Comparison of ENCODE assay signal across 8 cellular contexts in genomic region chr1:86502125-86502646, GRCh38. TPM values are rescaled to one million over a fixed set of nuclear protein-coding genes. Genes with fewer than 3 reads are reported as not detected.
DNase-seq lines count a peak whose midpoint lies in the region; ATAC-seq and TF ChIP-seq lines count a peak whose summit lies in the region.
"Not testable (repeated sequence)": the region's sequence is repeated elsewhere in the genome, so short reads cannot be mapped to it uniquely, and the experiment has no call there.

No MANE protein-coding gene starts in this region.

- H3K9ac ChIP-seq in HUES64 (ENCODE audit: low read depth, low read length) (peak overlapping the region; percentile 75), mucosa of rectum (ENCODE audit: low read depth in 1 of 2, low read length in 2 of 2) (peak overlapping the region in 1 of 2 donors; percentile 23)
- not testable (repeated sequence) for H3K9ac ChIP-seq in fibroblast of lung (ENCODE audit: insufficient read depth, low read length)

- TF ChIP-seq CTCF in fibroblast of lung (conservative IDR thresholded peaks at IDR 0.05 in 1 of 2, IDR thresholded peaks at IDR 0.05 in 1 of 2; ENCODE audit: low read depth in 1 of 2, low read length in 2 of 2) = peak in 1 of 2 donors; percentile 20
- TF ChIP-seq CTCF in stomach (IDR thresholded peaks at IDR 0.05) = peak in 3 of 7 experiments; percentile 15 to 45 (median 34)

- TF ChIP-seq EP300 in stomach (IDR thresholded peaks at IDR 0.05) = not testable (repeated sequence)

- intact Hi-C loops in stomach (cut with DNase I; ENCODE audit: low total_unique reads) = loop anchor here (10.0 kb wide), 1 partner anchor 127 kb away; no protein-coding TSS in a partner anchor

- not testable (repeated sequence) for H4K20me1 ChIP-seq in fibroblast of lung (ENCODE audit: control insufficient read depth, extremely low read depth, insufficient read depth, low read length)

- not testable (repeated sequence) for H3K27me3 ChIP-seq in HUES64 (ENCODE audit: insufficient read depth, low read length); fibroblast of lung (ENCODE audit: control insufficient read depth, insufficient read depth, low read length); mucosa of rectum (ENCODE audit: control insufficient read depth in 2 of 2, insufficient read depth in 2 of 2, low read length in 2 of 2); stomach

- in situ Hi-C loops in G401 (cut with HindIII; ENCODE audit: low sequenced_read_pairs); SK-MEL-5 (cut with HindIII; ENCODE audit: low pct_unique_long_range_greater_than_20kb, low sequenced_read_pairs): not testable (repeated sequence)

- not testable (repeated sequence) for H3K36me3 ChIP-seq in HUES64 (ENCODE audit: insufficient read depth, low read length); fibroblast of lung (ENCODE audit: control insufficient read depth, insufficient read depth, low read length); mucosa of rectum (ENCODE audit: control insufficient read depth in 2 of 2, insufficient read depth in 2 of 2, low read length in 2 of 2); stomach

- not testable (repeated sequence) for TF ChIP-seq POLR2A in stomach (IDR thresholded peaks at IDR 0.05)

- WGBS in HUES64 = 38% methylated on average over 16 of the region's 16 CpGs
- WGBS in stomach, 5 donors = 21 to 55% (median 39%) methylated on average over 16 of the region's 16 CpGs

- peak overlapping the region; percentile 87 for H3K27ac ChIP-seq in HUES64 (ENCODE audit: low read depth, low read length)
- H3K27ac ChIP-seq in fibroblast of lung (ENCODE audit: insufficient read depth, low read length); stomach: not testable (repeated sequence)
- H3K27ac ChIP-seq in mucosa of rectum (ENCODE audit: low read depth in 2 of 2, low read length in 2 of 2) = peak overlapping the region in 1 of 2 donors; percentile 13

- H3K4me1 ChIP-seq in HUES64 (ENCODE audit: insufficient read depth, low read length) = peaks cover 36% of the 10 kb centered on the region
- H3K4me1 ChIP-seq in fibroblast of lung (ENCODE audit: control insufficient read depth, extremely low read depth, insufficient read depth, low read length) = not testable (repeated sequence)
- H3K4me1 ChIP-seq in mucosa of rectum (ENCODE audit: control insufficient read depth in 2 of 2, insufficient read depth in 2 of 2, low read length in 2 of 2) = peaks cover 2 to 35% of the 10 kb centered on the region in 2 donors
- H3K4me1 ChIP-seq in stomach = peaks cover 6 to 49% (median 14%) of the 10 kb centered on the region in 4 donors

- H2AFZ ChIP-seq in fibroblast of lung (ENCODE audit: low read length) = not testable (repeated sequence)

- not testable (repeated sequence) for H3K9me3 ChIP-seq in HUES64 (ENCODE audit: insufficient read depth, low read depth, low read length); fibroblast of lung (ENCODE audit: control insufficient read depth, insufficient read depth, low read depth, low read length); mucosa of rectum (ENCODE audit: control insufficient read depth in 2 of 2, low read length in 2 of 2); stomach

- H3K4me3 ChIP-seq in HUES64 (ENCODE audit: low read length) (peak overlapping the region; percentile 56), fibroblast of lung (replicated peaks in 1 of 4; ENCODE audit: control extremely low read depth in 1 of 4, insufficient read depth in 1 of 4, low read depth in 3 of 4, low read length in 4 of 4) (peak overlapping the region in 1 of 4 experiments; percentile 14), mucosa of rectum (ENCODE audit: low read length in 2 of 2) (peak overlapping the region; percentile 40 to 67), stomach (peak overlapping the region in 3 of 4 donors; percentile 4 to 22 (median 20))

- H3K79me2 ChIP-seq in fibroblast of lung (ENCODE audit: control insufficient read depth, insufficient read depth, low read length) = not testable (repeated sequence)

- DNase-seq in G401 (ENCODE audit: low spot score) (peak; percentile 7), SK-MEL-5 (ENCODE audit: low read depth, low spot score) (peak; percentile 58), fibroblast of lung (ENCODE audit: low read depth in 2 of 2) (peak; percentile 17 to 19)
- peak; percentile 35 for DNase-seq in activated naive CD4-positive, alpha-beta T cell treated with anti-CD3 and anti-CD28 coated beads, Interleukin-2, amount 50 U/mL, for 16 hours
- DNase-seq in stomach = not testable (repeated sequence)

- not testable (repeated sequence) for H3K4me2 ChIP-seq in fibroblast of lung (ENCODE audit: extremely low read depth, insufficient read depth, low read length)

- ATAC-seq in GM21717 (IDR thresholded peaks at IDR 0.05; ENCODE audit: unreplicated experiment) = peak; percentile 52

RNA-seq across cellular contexts. Expression of gene CLCA1, which starts 33.5 kb away (rescaled TPM):
- not detected in 2 replicates for total RNA-seq in G401 (2014; rRNA removed; shearing (Covaris generic))
- 0.10 TPM for polyA plus RNA-seq in HUES64 (2013, experiment 1 of 2)
- polyA plus RNA-seq in HUES64 (2013, experiment 2 of 2) = not detected
- total RNA-seq in SK-MEL-5 (2014; rRNA removed; shearing (Covaris generic)) = not detected in 2 replicates
- polyA plus RNA-seq in SK-MEL-5 (2015; cell fraction: cytosol; rRNA removed) = not detected in 2 replicates
- polyA plus RNA-seq in SK-MEL-5 (2015; cell fraction: nucleus; rRNA removed) = not detected in 2 replicates
- total RNA-seq in fibroblast of lung (not detected in 2 replicates), stomach (10 to 100 TPM in 2 of 5 donors, not detected in 3; 25.9 to 89.8 TPM)
- polyA plus RNA-seq in fibroblast of lung (0.01 TPM in 1 of 2 replicates, not detected in the other), stomach (under 1 TPM in 2 of 3 donors, not detected in 1; 0.12 to 0.15 TPM)
- polyA plus RNA-seq in fibroblast of lung (2012) = not detected in 2 replicates
- polyA minus RNA-seq in fibroblast of lung (ENCODE audit: low replicate concordance) = not detected in 2 replicates

RNA-seq across cellular contexts. Expression of gene CLCA4, which starts 44.7 kb away (rescaled TPM):
- total RNA-seq in G401 (2014; rRNA removed; shearing (Covaris generic)) = not detected in 2 replicates
- polyA plus RNA-seq in HUES64 (2013, experiment 1 of 2) = not detected
- not detected for polyA plus RNA-seq in HUES64 (2013, experiment 2 of 2)
- total RNA-seq in SK-MEL-5 (2014; rRNA removed; shearing (Covaris generic)) = not detected in 2 replicates
- not detected in 2 replicates for polyA plus RNA-seq in SK-MEL-5 (2015; cell fraction: cytosol; rRNA removed)
- not detected in 2 replicates for polyA plus RNA-seq in SK-MEL-5 (2015; cell fraction: nucleus; rRNA removed)
- total RNA-seq in fibroblast of lung (not detected in 2 replicates), stomach (1 to 10 TPM in 1 of 5 donors, not detected in 4; 1.1 TPM)
- polyA plus RNA-seq in fibroblast of lung (not detected in 2 replicates), stomach (100 to 1,000 TPM in 1 of 3 donors, under 1 TPM in 1, not detected in 1; 0.46 to 142 TPM)
- not detected in 2 replicates for polyA plus RNA-seq in fibroblast of lung (2012)
- polyA minus RNA-seq in fibroblast of lung (ENCODE audit: low replicate concordance) = not detected in 2 replicates
